In the genomic region with DNA sequence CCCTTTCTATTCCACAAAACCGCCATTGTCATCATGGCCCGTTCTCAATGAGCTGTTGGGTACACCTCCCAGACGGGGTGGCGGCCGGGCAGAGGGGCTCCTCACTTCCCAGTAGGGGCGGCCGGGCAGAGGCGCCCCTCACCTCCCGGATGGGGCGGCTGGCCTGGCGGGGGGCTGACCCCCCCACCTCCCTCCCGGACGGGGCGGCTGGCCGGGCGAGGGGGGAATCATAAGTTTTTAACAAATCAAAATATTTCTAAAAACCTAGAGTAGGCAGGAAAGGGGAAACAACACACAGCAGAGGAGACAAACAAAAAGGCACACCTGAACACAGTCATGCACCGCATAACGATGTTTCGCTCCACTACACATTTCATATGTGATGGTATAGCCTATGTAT, we compare ENCODE assay signal across 7 cellular contexts. TPM values are rescaled to one million over a fixed set of nuclear protein-coding genes. Genes with fewer than 3 reads are reported as not detected.
"Had no signal": no experiment of that assay in that cellular context is flagged by ENCODE, and none has a peak within 500 bp of the region (broad histone marks: within the 10 kb centered on the region; RNA-seq: fewer than 3 reads in every experiment).

No MANE protein-coding gene starts in this region.

RNA-seq across cellular contexts. Expression of a gene that starts 8.1 kb away (rescaled TPM):
- total RNA-seq: GM23248, GM23338, H1, H4, H7, H9, HFFc6 had no signal

RNA-seq across cellular contexts. Expression of a gene that starts 27.9 kb away (rescaled TPM):
- total RNA-seq: GM23248, GM23338, H1, H4, H7, H9, HFFc6 had no signal
